In the genomic region with DNA sequence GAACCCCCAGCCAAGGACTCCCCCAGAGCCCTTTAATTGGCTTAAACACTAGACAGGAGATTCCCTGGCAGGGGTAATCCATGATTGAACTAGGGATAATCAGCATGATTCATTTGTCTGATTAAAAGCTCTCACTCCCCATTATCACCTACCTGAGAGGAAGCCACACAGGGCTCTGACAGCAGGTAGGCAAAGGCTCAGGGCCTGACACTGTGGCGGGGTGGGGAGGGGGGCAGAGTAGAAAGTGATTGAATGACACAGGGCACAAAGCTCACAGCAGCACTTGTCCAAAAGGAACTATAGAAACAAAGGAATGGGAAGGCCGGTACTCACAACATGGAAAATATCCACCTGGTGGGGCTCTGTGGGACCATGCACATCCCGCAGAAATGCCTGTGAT, we compare ENCODE assay signal across 22 cellular contexts.
DNase-seq lines count a peak whose midpoint lies in the region; ATAC-seq, FAIRE-seq and TF ChIP-seq lines count a peak whose summit lies in the region.
"Had no signal": no experiment of that assay in that cellular context is flagged by ENCODE, and none has a peak within 500 bp of the region (broad histone marks: within the 10 kb centered on the region; RNA-seq: fewer than 3 reads in every experiment).

No MANE protein-coding gene starts in this region.

- peaks cover 9% of the 10 kb centered on the region for H3F3A ChIP-seq in neural progenitor cell (ENCODE audit: low read depth)

- H3K4me2 ChIP-seq in neural progenitor cell = peak overlapping the region; percentile 49
- H3K4me2 ChIP-seq: A549 had no signal

- H3K4me3 Mint-ChIP-seq in endodermal cell = no peak overlapping the region
- H3K4me3 Mint-ChIP-seq in neural progenitor cell = no peak overlapping the region
- H3K4me3 Mint-ChIP-seq: CD4-positive, alpha-beta memory T cell; HFFc6 had no signal

- H3K36me3 Mint-ChIP-seq in endodermal cell (ENCODE audit: low read depth) (no peaks in the 10 kb centered on the region), neural progenitor cell (no peaks in the 10 kb centered on the region)
- H3K36me3 Mint-ChIP-seq: CD4-positive, alpha-beta memory T cell had no signal

- H3K9me3 Mint-ChIP-seq in endodermal cell = no peaks in the 10 kb centered on the region
- H3K9me3 Mint-ChIP-seq in neural progenitor cell = no peaks in the 10 kb centered on the region

- H3K4me1 Mint-ChIP-seq in endodermal cell (peaks cover 26% of the 10 kb centered on the region), neural progenitor cell (peaks cover 15% of the 10 kb centered on the region)
- H3K4me1 Mint-ChIP-seq: CD4-positive, alpha-beta memory T cell had no signal

- H4K20me1 ChIP-seq in neural progenitor cell (ENCODE audit: low read depth) = no peaks in the 10 kb centered on the region

- H3K4me3 ChIP-seq in endodermal cell (ENCODE audit: low read length) = no peak overlapping the region
- no peak overlapping the region for H3K4me3 ChIP-seq in neural progenitor cell
- H3K4me3 ChIP-seq: A549, GM12878, GM23248, HAP-1 had no signal

- WGBS in endodermal cell (ENCODE audit: insufficient coverage in 1 of 2, insufficient read length in 1 of 2), 2 experiments = 51 to 61% methylated on average over 3 of the region's 3 CpGs

- TF ChIP-seq CTCF in D721Med (IDR thresholded peaks at IDR 0.05; ENCODE audit: insufficient read depth, missing control alignments) (no peak), endodermal cell (conservative IDR thresholded peaks at IDR 0.05) (no peak), neural progenitor cell (IDR thresholded peaks at IDR 0.05) (no peak)

- no peaks in the 10 kb centered on the region for H3K79me2 ChIP-seq in neural progenitor cell (ENCODE audit: low read depth)

- no peaks in the 10 kb centered on the region for H3K9me3 ChIP-seq in endodermal cell (ENCODE audit: control insufficient read depth, low read length)
- no peaks in the 10 kb centered on the region for H3K9me3 ChIP-seq in neural progenitor cell (ENCODE audit: low read depth)
- H3K9me3 ChIP-seq: A549, HAP-1 had no signal

- H3K27me3 Mint-ChIP-seq in endodermal cell (ENCODE audit: insufficient read depth) (peaks cover 48% of the 10 kb centered on the region), neural progenitor cell (ENCODE audit: insufficient read depth, low read depth) (peaks cover 2% of the 10 kb centered on the region)

- H2AFZ ChIP-seq in neural progenitor cell (replicated peaks) = no peak overlapping the region
- H2AFZ ChIP-seq: GM23248 had no signal

- H3K36me3 ChIP-seq in endodermal cell (ENCODE audit: control insufficient read depth, insufficient read depth, low read length) (no peaks in the 10 kb centered on the region), neural progenitor cell (no peaks in the 10 kb centered on the region)
- H3K36me3 ChIP-seq: HAP-1 had no signal

- FAIRE-seq in D721Med (lab: Jason Lieb, UNC) = no peak
- FAIRE-seq: A549, GM12878, GM19239, H54 had no signal

- H3K27ac Mint-ChIP-seq in endodermal cell (no peak overlapping the region), neural progenitor cell (no peak overlapping the region)
- H3K27ac Mint-ChIP-seq: CD4-positive, alpha-beta memory T cell; HFFc6 had no signal

- peak; percentile 41 for DNase-seq in D721Med (ENCODE audit: insufficient read length, low spot score)
- peak; percentile 73 for DNase-seq in NCI-H82 treated with DMSO at 0.1 percent for 48 hours (lab: John Stamatoyannopoulos, UW; ENCODE audit: unreplicated experiment)
- DNase-seq in endodermal cell = peak; percentile 85
- DNase-seq in neural progenitor cell (ENCODE audit: low spot score) = peak; percentile 49
- no peak for DNase-seq in NCI-H774 (lab: John Stamatoyannopoulos, UW)
- no peak for DNase-seq in DMS 273 treated with DMSO at 0.1 percent for 48 hours (lab: John Stamatoyannopoulos, UW)
- DNase-seq: 8988T; C1 segment of cervical spinal cord; Calu3; CD4-positive, alpha-beta memory T cell; COR-L47; DMS79; EL; GDM1; GM23248; HFFc6 had no signal

- no peak for ATAC-seq in HG03097 (IDR thresholded peaks at IDR 0.05; ENCODE audit: low FRiP score, unreplicated experiment)
- ATAC-seq: A549, GM12878 had no signal

- H3K27ac ChIP-seq in endodermal cell (ENCODE audit: low read depth, low read length) (no peak overlapping the region), neural progenitor cell (no peak overlapping the region)
- H3K27ac ChIP-seq: A549, GM23248 had no signal

- H3K27me3 ChIP-seq in endodermal cell (ENCODE audit: control insufficient read depth, insufficient read depth, low read length, poor library complexity, severe bottlenecking) (peaks cover 37% of the 10 kb centered on the region), neural progenitor cell (peaks cover 23% of the 10 kb centered on the region)

- peaks cover 3% of the 10 kb centered on the region for H3K4me1 ChIP-seq in endodermal cell (ENCODE audit: control insufficient read depth, insufficient read depth, low read length)
- H3K4me1 ChIP-seq in neural progenitor cell = peaks cover 8% of the 10 kb centered on the region
- H3K4me1 ChIP-seq: A549, HAP-1 had no signal

- H3K9ac ChIP-seq in endodermal cell (ENCODE audit: extremely low read depth, low read length, poor library complexity, severe bottlenecking) = no peak overlapping the region
- H3K9ac ChIP-seq in neural progenitor cell = no peak overlapping the region
- H3K9ac ChIP-seq: GM23248 had no signal

Comparison
In these comparisons a context has a peak if more than half of its experiments do, and no peak if none do; other contexts are left out.
1. DNase-seq: peak in D721Med (single experiment), NCI-H82 treated with DMSO at 0.1 percent for 48 hours (single experiment), endodermal cell (single experiment) and neural progenitor cell (single experiment); none in NCI-H774 (single experiment) and DMS 273 treated with DMSO at 0.1 percent for 48 hours (single experiment).